Comparison of ENCODE assay signal across 9 cellular contexts in the genomic region with DNA sequence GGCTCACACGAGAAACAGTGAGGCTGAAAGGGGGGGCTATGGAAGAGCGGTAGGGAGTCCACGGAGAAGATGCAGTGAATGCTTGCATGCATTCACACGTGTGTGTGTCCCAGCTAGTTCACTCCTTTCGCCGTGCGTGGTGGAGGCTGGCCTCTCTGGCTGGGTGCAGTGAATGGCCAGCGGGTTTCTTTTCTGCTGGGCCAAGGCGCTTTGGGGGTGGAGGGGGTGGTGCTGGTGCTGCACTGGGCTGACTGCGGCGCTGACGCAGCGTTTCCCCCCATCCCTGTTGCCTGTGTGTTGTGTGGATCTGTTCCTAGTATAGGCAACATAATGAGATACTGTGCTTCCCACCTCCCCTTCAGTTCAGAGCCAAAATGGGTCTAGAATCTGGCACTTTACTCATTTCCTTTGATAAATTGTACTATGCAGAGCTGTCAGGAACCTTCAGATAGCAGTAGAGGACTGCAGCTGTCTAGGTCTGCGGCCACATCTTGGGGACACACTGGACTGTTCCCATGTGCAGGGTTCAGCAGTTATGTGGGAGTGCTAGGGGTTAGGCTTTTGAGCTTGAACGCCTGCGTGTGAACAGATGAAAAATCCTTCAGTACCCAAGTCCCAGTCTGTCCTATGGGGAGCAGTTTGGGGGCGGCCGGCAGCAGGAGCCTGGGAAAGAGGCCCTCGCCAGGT. TPM values are rescaled to one million over a fixed set of nuclear protein-coding genes. Genes with fewer than 3 reads are reported as not detected.
DNase-seq lines count a peak whose midpoint lies in the region; ATAC-seq, FAIRE-seq and TF ChIP-seq lines count a peak whose summit lies in the region.
"Not testable (repeated sequence)": the region's sequence is repeated elsewhere in the genome, so short reads cannot be mapped to it uniquely, and the experiment has no call there.
"Had no signal": no experiment of that assay in that cellular context is flagged by ENCODE, and none has a peak within 500 bp of the region (broad histone marks: within the 10 kb centered on the region; RNA-seq: fewer than 3 reads in every experiment).

No MANE protein-coding gene starts in this region.

- not testable (repeated sequence) for H3K9me3 ChIP-seq in CD8-positive, alpha-beta memory T cell (ENCODE audit: low read length); heart right ventricle

- WGBS in heart right ventricle, 2 donors = 64 to 69% methylated on average over 16 of the region's 19 CpGs

- not testable (repeated sequence) for TF ChIP-seq CTCF in activated CD8-positive, alpha-beta T cell treated with anti-CD3 and anti-CD28 coated beads for 36 hours (IDR thresholded peaks at IDR 0.05); heart right ventricle (IDR thresholded peaks at IDR 0.05)

- H3K4me1 ChIP-seq in CD8-positive, alpha-beta memory T cell (ENCODE audit: insufficient read depth, low read length); heart right ventricle: not testable (repeated sequence)

- not testable (repeated sequence) for H3K27me3 Mint-ChIP-seq in CD8-positive, alpha-beta memory T cell; activated CD8-positive, alpha-beta T cell treated with anti-CD3 and anti-CD28 coated beads for 36 hours; activated naive CD8-positive, alpha-beta T cell treated with anti-CD3 and anti-CD28 coated beads, Interleukin-2, amount 10 ng/mL, durations not matched to agents 7 days and 5 days; memory B cell

- DNase-seq in CD8-positive, alpha-beta memory T cell; activated CD8-positive, alpha-beta T cell treated with anti-CD3 and anti-CD28 coated beads for 36 hours; activated naive CD8-positive, alpha-beta T cell treated with anti-CD3 and anti-CD28 coated beads, Interleukin-2, amount 10 ng/mL, durations not matched to agents 7 days and 5 days; heart right ventricle; memory B cell (ENCODE audit: low spot score in 2 of 2); urothelium cell line (ENCODE audit: low spot score): not testable (repeated sequence)
- DNase-seq in posterior cingulate gyrus = peak; percentile 22 to 94 (median 57)

- peak overlapping the region in 1 of 7 donors; percentile 11 for H3K4me3 Mint-ChIP-seq in CD8-positive, alpha-beta memory T cell
- not testable (repeated sequence) for H3K4me3 Mint-ChIP-seq in activated CD8-positive, alpha-beta T cell treated with anti-CD3 and anti-CD28 coated beads for 36 hours; memory B cell
- peak overlapping the region; percentile 25 for H3K4me3 Mint-ChIP-seq in activated naive CD8-positive, alpha-beta T cell treated with anti-CD3 and anti-CD28 coated beads, Interleukin-2, amount 10 ng/mL, durations not matched to agents 7 days and 5 days

- not testable (repeated sequence) for H3K27me3 ChIP-seq in CD8-positive, alpha-beta memory T cell (ENCODE audit: insufficient read depth, low read length, poor library complexity, severe bottlenecking); heart right ventricle

- intact Hi-C loops in activated CD8-positive, alpha-beta T cell treated with anti-CD3 and anti-CD28 coated beads for 36 hours (cut with micrococcal nuclease); heart right ventricle (cut with DNase I); posterior cingulate gyrus (cut with DNase I): not testable (repeated sequence)

- CTCF ChIA-PET in CD8-positive, alpha-beta memory T cell (lab: Charles Lee); activated CD8-positive, alpha-beta T cell treated with anti-CD3 and anti-CD28 coated beads for 36 hours (lab: Charles Lee): not testable (repeated sequence)

- not testable (repeated sequence) for H3K4me3 ChIP-seq in CD8-positive, alpha-beta memory T cell (ENCODE audit: low read length); heart right ventricle

- peaks cover 6 to 17% (median 13%) of the 10 kb centered on the region in 3 donors for H3K4me1 Mint-ChIP-seq in CD8-positive, alpha-beta memory T cell
- peaks cover 24% of the 10 kb centered on the region for H3K4me1 Mint-ChIP-seq in activated CD8-positive, alpha-beta T cell treated with anti-CD3 and anti-CD28 coated beads for 36 hours (ENCODE audit: low read depth)
- H3K4me1 Mint-ChIP-seq in activated naive CD8-positive, alpha-beta T cell treated with anti-CD3 and anti-CD28 coated beads, Interleukin-2, amount 10 ng/mL, durations not matched to agents 7 days and 5 days = peaks cover 15% of the 10 kb centered on the region
- H3K4me1 Mint-ChIP-seq in memory B cell = not testable (repeated sequence)

- H3K27ac ChIP-seq in CD8-positive, alpha-beta memory T cell (ENCODE audit: low read depth, low read length); heart right ventricle: not testable (repeated sequence)
- peak overlapping the region; percentile 72 for H3K27ac ChIP-seq in cingulate gyrus (ENCODE audit: low read depth, low read length)

- POLR2A ChIA-PET in CD8-positive, alpha-beta memory T cell (lab: Charles Lee); activated naive CD8-positive, alpha-beta T cell treated with anti-CD3 and anti-CD28 coated beads, Interleukin-2, amount 10 ng/mL, durations not matched to agents 7 days and 5 days (lab: Charles Lee): not testable (repeated sequence)
- POLR2A ChIA-PET in activated CD8-positive, alpha-beta T cell treated with anti-CD3 and anti-CD28 coated beads for 36 hours (lab: Charles Lee) = interaction anchor here (1.7 to 1.8 kb wide), 2 partner anchors 10 to 12 kb away, joined by 4 read pairs; no protein-coding TSS in a partner anchor

- H3K9me3 Mint-ChIP-seq in CD8-positive, alpha-beta memory T cell; activated CD8-positive, alpha-beta T cell treated with anti-CD3 and anti-CD28 coated beads for 36 hours; activated naive CD8-positive, alpha-beta T cell treated with anti-CD3 and anti-CD28 coated beads, Interleukin-2, amount 10 ng/mL, durations not matched to agents 7 days and 5 days; memory B cell: not testable (repeated sequence)

- H3K27ac Mint-ChIP-seq in CD8-positive, alpha-beta memory T cell = peak overlapping the region in 5 of 8 donors; percentile 17 to 79 (median 54)
- peak overlapping the region; percentile 38 for H3K27ac Mint-ChIP-seq in activated CD8-positive, alpha-beta T cell treated with anti-CD3 and anti-CD28 coated beads for 36 hours
- H3K27ac Mint-ChIP-seq in activated naive CD8-positive, alpha-beta T cell treated with anti-CD3 and anti-CD28 coated beads, Interleukin-2, amount 10 ng/mL, durations not matched to agents 7 days and 5 days = peak overlapping the region; percentile 70
- peak overlapping the region; percentile 50 for H3K27ac Mint-ChIP-seq in memory B cell

- ATAC-seq in activated CD8-positive, alpha-beta T cell treated with anti-CD3 and anti-CD28 coated beads for 36 hours; activated naive CD8-positive, alpha-beta T cell treated with anti-CD3 and anti-CD28 coated beads, Interleukin-2, amount 10 ng/mL, durations not matched to agents 7 days and 5 days (ENCODE audit: low read depth): not testable (repeated sequence)
- ATAC-seq in heart right ventricle = peak in 5 of 8 donors; percentile 15 to 33 (median 27)
- peak; percentile 10 for ATAC-seq in memory B cell (ENCODE audit: low read depth)

- peaks cover 0 to 66% (median 10%) of the 10 kb centered on the region in 3 donors for H3K36me3 Mint-ChIP-seq in CD8-positive, alpha-beta memory T cell
- peaks cover 51% of the 10 kb centered on the region for H3K36me3 Mint-ChIP-seq in activated CD8-positive, alpha-beta T cell treated with anti-CD3 and anti-CD28 coated beads for 36 hours (ENCODE audit: low read depth)
- not testable (repeated sequence) for H3K36me3 Mint-ChIP-seq in activated naive CD8-positive, alpha-beta T cell treated with anti-CD3 and anti-CD28 coated beads, Interleukin-2, amount 10 ng/mL, durations not matched to agents 7 days and 5 days
- H3K36me3 Mint-ChIP-seq in memory B cell = peaks cover 14% of the 10 kb centered on the region

- H3K36me3 ChIP-seq in CD8-positive, alpha-beta memory T cell (ENCODE audit: insufficient read depth, low read length) = peaks cover 27% of the 10 kb centered on the region
- H3K36me3 ChIP-seq in heart right ventricle = peaks cover 0 to 76% (median 42%) of the 10 kb centered on the region in 9 donors

- peak; percentile 82 for FAIRE-seq in urothelium cell line (lab: Jason Lieb, UNC)

RNA-seq across cellular contexts. Expression of a gene that starts 13.7 kb away (rescaled TPM):
- 1 to 10 TPM; 1.9 to 2.8 TPM for total RNA-seq in CD8-positive, alpha-beta memory T cell
- polyA plus RNA-seq in CD8-positive, alpha-beta memory T cell = 6.5 TPM
- 1 to 10 TPM; 2.4 to 3.2 TPM for total RNA-seq in activated CD8-positive, alpha-beta T cell treated with anti-CD3 and anti-CD28 coated beads for 36 hours
- 10 to 100 TPM; 21.4 to 22.9 TPM for total RNA-seq in activated naive CD8-positive, alpha-beta T cell treated with anti-CD3 and anti-CD28 coated beads, Interleukin-2, amount 10 ng/mL, durations not matched to agents 7 days and 5 days
- 1 to 10 TPM in 9 of 10 donors, under 1 TPM in 1; 0.93 to 9.3 (median 1.6) TPM for total RNA-seq in heart right ventricle
- 1 to 10 TPM; 2.9 to 3.3 TPM for polyA plus RNA-seq in heart right ventricle
- total RNA-seq: H4 had no signal

RNA-seq across cellular contexts. Expression of a gene that starts 22.0 kb away (rescaled TPM):
- total RNA-seq in CD8-positive, alpha-beta memory T cell = 100 to 1,000 TPM; 346 to 349 TPM
- polyA plus RNA-seq in CD8-positive, alpha-beta memory T cell = 207 TPM
- 100 to 1,000 TPM; 461 to 464 TPM for total RNA-seq in activated CD8-positive, alpha-beta T cell treated with anti-CD3 and anti-CD28 coated beads for 36 hours
- 100 to 1,000 TPM; 264 to 270 TPM for total RNA-seq in activated naive CD8-positive, alpha-beta T cell treated with anti-CD3 and anti-CD28 coated beads, Interleukin-2, amount 10 ng/mL, durations not matched to agents 7 days and 5 days
- total RNA-seq in heart right ventricle = 100 to 1,000 TPM; 182 to 239 (median 193) TPM
- 100 to 1,000 TPM in 1 of 2 donors, 10 to 100 TPM in 1; 76.2 to 187 TPM for polyA plus RNA-seq in heart right ventricle

RNA-seq across cellular contexts. Expression of a gene that starts 58.1 kb away (rescaled TPM):
- 10 to 100 TPM; 88.9 to 99.4 TPM for total RNA-seq in CD8-positive, alpha-beta memory T cell
- polyA plus RNA-seq in CD8-positive, alpha-beta memory T cell = 24.8 TPM
- total RNA-seq in activated CD8-positive, alpha-beta T cell treated with anti-CD3 and anti-CD28 coated beads for 36 hours = 10 to 100 TPM; 90.7 to 91.8 TPM
- total RNA-seq in activated naive CD8-positive, alpha-beta T cell treated with anti-CD3 and anti-CD28 coated beads, Interleukin-2, amount 10 ng/mL, durations not matched to agents 7 days and 5 days = 10 to 100 TPM; 53.0 to 56.6 TPM
- 10 to 100 TPM in 8 of 10 donors, 1 to 10 TPM in 2; 7.0 to 13.1 (median 10.7) TPM for total RNA-seq in heart right ventricle
- 10 to 100 TPM in 1 of 2 donors, 1 to 10 TPM in 1; 8.0 to 18.5 TPM for polyA plus RNA-seq in heart right ventricle
